In genomic region chr11:114307524-114308203, GRCh38 we compare ENCODE assay signal across 11 cellular contexts. TPM values are rescaled to one million over a fixed set of nuclear protein-coding genes. Genes with fewer than 3 reads are reported as not detected.
DNase-seq lines count a peak whose midpoint lies in the region; ATAC-seq and TF ChIP-seq lines count a peak whose summit lies in the region.
"Had no signal": no experiment of that assay in that cellular context is flagged by ENCODE, and none has a peak within 500 bp of the region (broad histone marks: within the 10 kb centered on the region; RNA-seq: fewer than 3 reads in every experiment).

No MANE protein-coding gene starts in this region.

- peak overlapping the region; percentile 95 for H3K27ac Mint-ChIP-seq in HFFc6

- peaks cover 0 to 3% of the 10 kb centered on the region in 2 donors for H3K9me3 ChIP-seq in breast epithelium
- H3K9me3 ChIP-seq in thyroid gland, result no peaks in the 10 kb centered on the region

- peaks cover 6 to 8% of the 10 kb centered on the region in 2 donors for H3K4me1 ChIP-seq in breast epithelium
- H3K4me1 ChIP-seq in thyroid gland, result peaks cover 0 to 15% of the 10 kb centered on the region in 2 donors

- no peak; the same call in 1 of the 2 replicates for TF ChIP-seq CTCF in HFFc6 (IDR thresholded peaks at IDR 0.05)
- no peak for TF ChIP-seq CTCF in breast epithelium (IDR thresholded peaks at IDR 0.05)
- TF ChIP-seq CTCF in thyroid gland (IDR thresholded peaks at IDR 0.05), result no peak

- peak overlapping the region; percentile 75 for H3K4me3 Mint-ChIP-seq in HFFc6

- H3K4me3 ChIP-seq in breast epithelium (peak overlapping the region; percentile 26 to 67 (median 38)), thyroid gland (replicated peaks in 1 of 3) (no peak overlapping the region)

- H3K27me3 Mint-ChIP-seq in HFFc6 (ENCODE audit: insufficient read depth), result no peaks in the 10 kb centered on the region; the same call in 1 of the 2 replicates

- peaks cover 63% of the 10 kb centered on the region for H3K4me1 Mint-ChIP-seq in HFFc6 (ENCODE audit: low read depth)

- peaks cover 4% of the 10 kb centered on the region for H3K36me3 ChIP-seq in breast epithelium
- H3K36me3 ChIP-seq in thyroid gland, result peaks cover 1 to 4% of the 10 kb centered on the region in 2 donors

- ATAC-seq in left colon, result peak; percentile 54
- ATAC-seq in activated CD4-positive, CD25-positive, alpha-beta regulatory T cell treated with anti-CD3 and anti-CD28 coated beads, Interleukin-2, amount 50 U/mL, for 24 hours, result no peak
- ATAC-seq in GM21619 (IDR thresholded peaks at IDR 0.05; ENCODE audit: unreplicated experiment), result no peak
- ATAC-seq in HG03108 (IDR thresholded peaks at IDR 0.05; ENCODE audit: unreplicated experiment), result no peak

- intact Hi-C loops in breast epithelium (cut with DNase I; ENCODE audit: low total_unique reads) (no loop called here), left colon (cut with DNase I, micrococcal nuclease) (no loop called here), thyroid gland (cut with DNase I) (no loop called here)

- peaks cover 12% of the 10 kb centered on the region; the same call in 1 of the 2 replicates for H3K9me3 Mint-ChIP-seq in HFFc6

- TF ChIP-seq POLR2A in breast epithelium (IDR thresholded peaks at IDR 0.05), result no peak
- no peak for TF ChIP-seq POLR2A in thyroid gland (IDR thresholded peaks at IDR 0.05)

- peak; percentile 87 for DNase-seq in HFFc6
- DNase-seq in breast epithelium (ENCODE audit: low spot score in 2 of 2), result peak; percentile 57 to 73
- no peak for DNase-seq in left colon
- peak; percentile 40 to 48 for DNase-seq in thyroid gland
- no peak for DNase-seq in iPS-NIHi7 (ENCODE audit: extremely low spot score)
- DNase-seq: activated naive CD4-positive, alpha-beta T cell treated with anti-CD3 and anti-CD28 coated beads, Interleukin-2, amount 50 U/mL, for 16 hours; NCI-H187; T1000 had no signal

- H3K36me3 Mint-ChIP-seq in HFFc6 (ENCODE audit: low read depth), result peaks cover 73% of the 10 kb centered on the region

- WGBS in thyroid gland, 2 donors, result 42 to 45% methylated on average over 9 of the region's 9 CpGs

- H3K27me3 ChIP-seq in breast epithelium, result no peaks in the 10 kb centered on the region
- H3K27me3 ChIP-seq in thyroid gland, result no peaks in the 10 kb centered on the region

- peak overlapping the region; percentile 82 to 93 for H3K27ac ChIP-seq in breast epithelium
- H3K27ac ChIP-seq in thyroid gland, result peak overlapping the region; percentile 34 to 75 (median 73)

RNA-seq across cellular contexts. Expression of gene NNMT, which starts 11.5 kb away (rescaled TPM):
- total RNA-seq in HFFc6 (2021; fragmentation: NEBNext Ultra II Directional; extraction: Animal tissue kit (Norgen Biotek cat#: 25700)), result 100 to 1,000 TPM; 191 to 264 (median 205) TPM
- total RNA-seq in breast epithelium (1,000 to 10,000 TPM in 2 of 3 donors, 100 to 1,000 TPM in 1; 987 to 2,750 (median 1,078) TPM), left colon (10 to 100 TPM; 27.2 to 42.2 TPM), thyroid gland (100 to 1,000 TPM in 3 of 4 donors, 10 to 100 TPM in 1; 78.1 to 459 (median 185) TPM)

Comparison
In these comparisons a context has a peak if more than half of its experiments do, and no peak if none do; other contexts are left out.
1. DNase-seq: peak in HFFc6 (single experiment), breast epithelium (2 of 2) and thyroid gland (2 of 2); none in left colon (0 of 2) and iPS-NIHi7 (single experiment).
2. H3K4me3 ChIP-seq: peak in breast epithelium (3 of 3); none in thyroid gland (0 of 3).